Comparison of ENCODE assay signal across 26 cellular contexts in the genomic region with DNA sequence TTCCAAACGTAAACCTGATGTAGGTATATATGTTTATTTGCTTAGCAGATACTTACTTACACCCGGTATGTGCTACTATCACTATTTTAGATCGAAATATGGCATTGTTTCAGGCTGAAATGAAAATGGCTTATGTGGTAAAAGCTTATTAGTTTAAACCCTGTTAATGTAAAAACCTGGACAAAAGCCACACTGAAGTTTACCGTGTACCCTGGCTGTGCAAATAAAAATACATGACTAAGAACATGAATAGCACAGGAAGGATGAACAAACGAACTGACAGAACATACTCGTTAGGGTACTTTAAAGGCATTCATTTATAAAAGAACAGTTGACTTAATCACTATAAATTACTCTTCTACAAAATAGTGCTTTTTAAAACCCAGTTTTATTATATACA. TPM values are rescaled to one million over a fixed set of nuclear protein-coding genes. Genes with fewer than 3 reads are reported as not detected.
"Had no signal": no experiment of that assay in that cellular context is flagged by ENCODE, and none has a peak within 500 bp of the region (broad histone marks: within the 10 kb centered on the region; RNA-seq: fewer than 3 reads in every experiment).

No MANE protein-coding gene starts in this region.

- H3K27ac ChIP-seq: heart right ventricle, neutrophil, ovary, tibial artery had no signal

- H3K4me1 Mint-ChIP-seq: activated naive CD8-positive, alpha-beta T cell treated with anti-CD3 and anti-CD28 coated beads for 36 hours; nephron had no signal

- H3K9me3 ChIP-seq: heart right ventricle, neutrophil, ovary, tibial artery had no signal

- H3K27ac Mint-ChIP-seq: activated CD4-positive, alpha-beta memory T cell treated with anti-CD3 and anti-CD28 coated beads for 36 hours; activated naive CD8-positive, alpha-beta T cell treated with anti-CD3 and anti-CD28 coated beads for 36 hours; nephron; stimulated activated effector memory CD8-positive, alpha-beta T cell treated with anti-CD3 and anti-CD28 coated beads, Interleukin-12 subunit alpha, Interleukin-12 subunit beta, amount 100 ng/mL, for 72 hours; stimulated activated naive CD8-positive, alpha-beta T cell treated with anti-CD3 and anti-CD28 coated beads, Interleukin-15, amount 100 ng/mL, for 72 hours had no signal

- H3K4me3 Mint-ChIP-seq: activated CD4-positive, alpha-beta memory T cell treated with anti-CD3 and anti-CD28 coated beads for 36 hours; activated naive CD8-positive, alpha-beta T cell treated with anti-CD3 and anti-CD28 coated beads for 36 hours; nephron; stimulated activated effector memory CD8-positive, alpha-beta T cell treated with anti-CD3 and anti-CD28 coated beads, Interleukin-12 subunit alpha, Interleukin-12 subunit beta, amount 100 ng/mL, for 72 hours; stimulated activated naive CD8-positive, alpha-beta T cell treated with anti-CD3 and anti-CD28 coated beads, Interleukin-15, amount 100 ng/mL, for 72 hours had no signal

- H3K36me3 Mint-ChIP-seq: activated CD4-positive, alpha-beta memory T cell treated with anti-CD3 and anti-CD28 coated beads for 36 hours; activated naive CD8-positive, alpha-beta T cell treated with anti-CD3 and anti-CD28 coated beads for 36 hours; stimulated activated effector memory CD8-positive, alpha-beta T cell treated with anti-CD3 and anti-CD28 coated beads, Interleukin-12 subunit alpha, Interleukin-12 subunit beta, amount 100 ng/mL, for 72 hours had no signal

- H3K27me3 ChIP-seq: ovary had no signal

- FAIRE-seq: astrocyte, small intestine had no signal

- H3K36me3 ChIP-seq: heart right ventricle, neutrophil, ovary, tibial artery had no signal

- H3K4me1 ChIP-seq: tibial artery had no signal

- H3K4me3 ChIP-seq: heart right ventricle, ovary, tibial artery had no signal

- H3K9me3 Mint-ChIP-seq: activated CD4-positive, alpha-beta memory T cell treated with anti-CD3 and anti-CD28 coated beads for 36 hours; activated naive CD8-positive, alpha-beta T cell treated with anti-CD3 and anti-CD28 coated beads for 36 hours; nephron; stimulated activated effector memory CD8-positive, alpha-beta T cell treated with anti-CD3 and anti-CD28 coated beads, Interleukin-12 subunit alpha, Interleukin-12 subunit beta, amount 100 ng/mL, for 72 hours; stimulated activated naive CD8-positive, alpha-beta T cell treated with anti-CD3 and anti-CD28 coated beads, Interleukin-15, amount 100 ng/mL, for 72 hours had no signal

- DNase-seq: activated CD4-positive, alpha-beta memory T cell treated with anti-CD3 and anti-CD28 coated beads for 36 hours; activated CD4-positive, alpha-beta T cell treated with anti-CD3 and anti-CD28 coated beads for 48 hours; activated CD4-positive, CD25-positive, alpha-beta regulatory T cell; activated naive CD4-positive, alpha-beta T cell treated with Interleukin-2 at 50 U/mL for 16 hours; activated naive CD8-positive, alpha-beta T cell treated with anti-CD3 and anti-CD28 coated beads for 36 hours; activated T-cell treated with anti-CD3 and anti-CD28 coated beads, Interleukin-2, amount 50 U/mL, for 48 hours; cortex of kidney; erythroblast; foreskin fibroblast; heart right ventricle; islet precursor cell; left cardiac atrium; midbrain; ovary; small intestine; stimulated activated CD4-positive, alpha-beta T cell treated with anti-CD3 and anti-CD28 coated beads, Interleukin-2, amount 100 ng/mL, for 24 hours; stimulated activated naive CD8-positive, alpha-beta T cell treated with anti-CD3 and anti-CD28 coated beads, Interleukin-15, amount 100 ng/mL, for 72 hours; T-helper 9 cell; tibial artery had no signal

- ATAC-seq: heart right ventricle; left cardiac atrium; sciatic nerve; stimulated activated effector memory CD8-positive, alpha-beta T cell treated with anti-CD3 and anti-CD28 coated beads, Interleukin-12 subunit alpha, Interleukin-12 subunit beta, amount 100 ng/mL, for 72 hours; stimulated activated naive CD8-positive, alpha-beta T cell treated with anti-CD3 and anti-CD28 coated beads, Interleukin-15, amount 100 ng/mL, for 72 hours had no signal

RNA-seq across cellular contexts. Expression of gene CLDN10, which starts 6.6 kb away (rescaled TPM):
- total RNA-seq: activated CD4-positive, alpha-beta memory T cell treated with anti-CD3 and anti-CD28 coated beads for 36 hours; activated naive CD8-positive, alpha-beta T cell treated with anti-CD3 and anti-CD28 coated beads for 36 hours; fibroblast of lung; left cardiac atrium; sciatic nerve; ureter had no signal
- polyA plus RNA-seq: fibroblast of lung had no signal
